26 cellular contexts compared by ENCODE assay signal in the genomic region with DNA sequence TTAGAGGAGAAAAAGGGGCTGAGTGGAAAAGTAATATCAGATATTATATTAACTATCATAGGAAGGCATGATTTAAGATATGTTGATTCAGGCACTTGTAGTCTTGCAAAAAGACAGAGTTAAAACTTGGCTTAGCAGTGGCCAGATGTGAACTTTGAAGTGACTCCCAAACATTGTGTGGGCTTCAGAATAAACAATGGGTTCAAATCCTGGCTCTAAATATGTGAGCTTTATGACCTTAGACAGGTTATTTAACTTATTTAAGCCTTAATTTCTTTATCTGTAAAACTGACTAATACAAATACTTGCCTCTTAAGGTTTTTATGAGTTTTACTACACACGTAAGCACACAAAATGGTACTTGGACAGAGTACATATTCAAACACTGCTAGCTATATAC.
"Had no signal": no experiment of that assay in that cellular context is flagged by ENCODE, and none has a peak within 500 bp of the region (broad histone marks: within the 10 kb centered on the region; RNA-seq: fewer than 3 reads in every experiment).

No MANE protein-coding gene starts in this region.

- H3K9me3 Mint-ChIP-seq: stimulated activated naive CD8-positive, alpha-beta T cell treated with anti-CD3 and anti-CD28 coated beads, Interleukin-15, Interleukin-2, amounts not matched to agents 100 ng/mL and 50 ng/mL, for 24 hours had no signal

- H3K36me3 Mint-ChIP-seq: mesothelial cell of epicardium; naive thymus-derived CD4-positive, alpha-beta T cell; natural killer cell treated with Interleukin-12 subunit alpha and Interleukin-12 subunit beta and Interleukin-15 and Interleukin-18, amount 100 ng/mL, for 72 hours had no signal

- H3K4me3 ChIP-seq: hepatocyte, left ventricle myocardium inferior, lung, ovary, skin epidermis, suprapubic skin, thoracic aorta, tibial artery, upper lobe of right lung had no signal

- H3K4me3 Mint-ChIP-seq: mesothelial cell of epicardium; naive thymus-derived CD4-positive, alpha-beta T cell; natural killer cell treated with Interleukin-12 subunit alpha and Interleukin-12 subunit beta and Interleukin-15 and Interleukin-18, amount 100 ng/mL, for 72 hours; stimulated activated naive CD8-positive, alpha-beta T cell treated with anti-CD3 and anti-CD28 coated beads, Interleukin-15, Interleukin-2, amounts not matched to agents 100 ng/mL and 50 ng/mL, for 24 hours had no signal

- FAIRE-seq: urothelium cell line had no signal

- ATAC-seq: naive thymus-derived CD4-positive, alpha-beta T cell; natural killer cell treated with Interleukin-12 subunit alpha and Interleukin-12 subunit beta and Interleukin-15 and Interleukin-18, amount 100 ng/mL, for 72 hours; right cardiac atrium; sciatic nerve; upper lobe of right lung had no signal

- H3K27me3 Mint-ChIP-seq: progenitor cell of endocrine pancreas had no signal

- DNase-seq: islet precursor cell; left ventricle myocardium inferior; mesendoderm; naive thymus-derived CD4-positive, alpha-beta T cell; ovary; retina; right cardiac atrium; stimulated activated CD4-positive, alpha-beta T cell treated with anti-CD3 and anti-CD28 coated beads, Interleukin-12 subunit alpha, Interleukin-12 subunit beta, amount 100 ng/mL, for 4 hours; stimulated activated CD4-positive, alpha-beta T cell treated with anti-CD3 and anti-CD28 coated beads, Interleukin-15, amount 100 ng/mL, for 24 hours; stimulated activated CD4-positive, alpha-beta T cell treated with anti-CD3 and anti-CD28 coated beads, Interleukin-2, amount 100 ng/mL, for 24 hours; stimulated activated CD4-positive, alpha-beta T cell treated with anti-CD3 and anti-CD28 coated beads, Interleukin-4, amount 100 ng/mL, for 1 hour; stimulated activated naive CD4-positive, alpha-beta T cell; tibial artery; trophoblast cell; upper lobe of right lung had no signal

- H3K27ac Mint-ChIP-seq: mesothelial cell of epicardium; naive thymus-derived CD4-positive, alpha-beta T cell; progenitor cell of endocrine pancreas; stimulated activated naive CD8-positive, alpha-beta T cell treated with anti-CD3 and anti-CD28 coated beads, Interleukin-15, Interleukin-2, amounts not matched to agents 100 ng/mL and 50 ng/mL, for 24 hours had no signal
